ENCODE assay signal across 13 cellular contexts in genomic region chr2:37149626-37150322, GRCh38. TPM values are rescaled to one million over a fixed set of nuclear protein-coding genes. Genes with fewer than 3 reads are reported as not detected.
DNase-seq lines count a peak whose midpoint lies in the region; ATAC-seq, FAIRE-seq and TF ChIP-seq lines count a peak whose summit lies in the region.
"Had no signal": no experiment of that assay in that cellular context is flagged by ENCODE, and none has a peak within 500 bp of the region (broad histone marks: within the 10 kb centered on the region; RNA-seq: fewer than 3 reads in every experiment).

No MANE protein-coding gene starts in this region.

- no peaks in the 10 kb centered on the region for H3K9me3 ChIP-seq in PC-3 (ENCODE audit: low read length)
- no peaks in the 10 kb centered on the region for H3K9me3 ChIP-seq in endocrine pancreas (ENCODE audit: control insufficient read depth, low read length)
- no peaks in the 10 kb centered on the region for H3K9me3 ChIP-seq in kidney (ENCODE audit: control insufficient read depth in 1 of 2, low read length in 2 of 2)

- H4K20me1 ChIP-seq in PC-3 (ENCODE audit: low read length): 0 out of 2 replicates have a peak, but pooled peaks cover 7% of the 10 kb centered on the region

- H3K4me2 ChIP-seq in PC-3 (ENCODE audit: low read length): no peak overlapping the region

- POLR2A ChIA-PET in PC-3 (lab: Charles Lee; ENCODE audit: unreplicated experiment): no interaction called here

- no peaks in the 10 kb centered on the region for H3K9me2 ChIP-seq in PC-3 (replicated peaks; ENCODE audit: low read length)

- intact Hi-C loops in PC-3 (cut with micrococcal nuclease) (no loop called here), kidney (cut with DNase I) (no loop called here)

- H3K4me3 ChIP-seq in PC-3 (ENCODE audit: low read length) (no peak overlapping the region), endocrine pancreas (ENCODE audit: control insufficient read depth, insufficient read depth, low read length) (peak overlapping the region; percentile 7), kidney (ENCODE audit: low read length in 2 of 2) (no peak overlapping the region)
- H3K4me3 ChIP-seq: cardiac muscle cell had no signal

- H3K9me3 Mint-ChIP-seq in nephron progenitor cell: peaks cover 18% of the 10 kb centered on the region

- H3K27ac ChIP-seq in PC-3 (ENCODE audit: low read length) (no peak overlapping the region), kidney (ENCODE audit: low read depth in 2 of 2, low read length in 2 of 2) (no peak overlapping the region)
- H3K27ac ChIP-seq: cardiac muscle cell had no signal

- TF ChIP-seq POLR2A in GM12891 (IDR thresholded peaks at IDR 0.05; ENCODE audit: low read depth, low read length): no peak

- DNase-seq in GM12891 (ENCODE audit: insufficient read length, low spot score) (no peak), PC-3 (peak; percentile 16), nephron progenitor cell (no peak), OCI-M2 (lab: John Stamatoyannopoulos, UW; ENCODE audit: unreplicated experiment) (no peak), kidney (no peak), SK-N-DZ (ENCODE audit: low spot score) (no peak)
- DNase-seq in effector CD8-positive, alpha-beta T cell (lab: John Stamatoyannopoulos, UW): no peak
- DNase-seq: COR-L47, islet precursor cell, NCI-H2029 had no signal

- ATAC-seq in PC-3: peak; percentile 56

- peaks cover under 1% of the 10 kb centered on the region for H3K4me1 Mint-ChIP-seq in nephron progenitor cell

- no TSS peak for BruUV-seq in PC-3 (replicated peaks; lab: Mats Ljungman, UMichigan)

- CTCF ChIA-PET in PC-3 (lab: Charles Lee): no interaction called here

- H3F3A ChIP-seq in PC-3 (ENCODE audit: low read length, unreplicated experiment): no peaks in the 10 kb centered on the region

- no peaks in the 10 kb centered on the region for H3K27me3 ChIP-seq in PC-3 (ENCODE audit: low read length)
- H3K27me3 ChIP-seq in endocrine pancreas (ENCODE audit: control insufficient read depth, insufficient read depth, low read length): no peaks in the 10 kb centered on the region
- H3K27me3 ChIP-seq: cardiac muscle cell had no signal

- H3K27ac Mint-ChIP-seq in nephron progenitor cell: peak overlapping the region; percentile 18

- H3K9ac ChIP-seq in PC-3 (ENCODE audit: low read length): no peak overlapping the region
- no peak overlapping the region for H3K9ac ChIP-seq in endocrine pancreas (ENCODE audit: control insufficient read depth, insufficient read depth, low read length)
- no peak overlapping the region for H3K9ac ChIP-seq in kidney (ENCODE audit: low read length in 2 of 2)

- peaks cover 23% of the 10 kb centered on the region; the same call in 1 of the 2 replicates for H3K4me1 ChIP-seq in PC-3 (ENCODE audit: insufficient read depth, low read length)
- H3K4me1 ChIP-seq in endocrine pancreas (ENCODE audit: control insufficient read depth, insufficient read depth, low read length): peaks cover 14% of the 10 kb centered on the region
- no peaks in the 10 kb centered on the region for H3K4me1 ChIP-seq in kidney (ENCODE audit: control insufficient read depth in 1 of 2, insufficient read depth in 1 of 2, low read depth in 1 of 2, low read length in 2 of 2)

- no peak overlapping the region for H3K4me3 Mint-ChIP-seq in nephron progenitor cell

- H3K79me2 ChIP-seq in PC-3 (ENCODE audit: low read length): peaks cover 62% of the 10 kb centered on the region

- H2AFZ ChIP-seq in PC-3 (ENCODE audit: low read length): no peak overlapping the region

- TF ChIP-seq CTCF in PC-3 (conservative IDR thresholded peaks at IDR 0.05; ENCODE audit: low read depth, low read length) (no peak), nephron progenitor cell (IDR thresholded peaks at IDR 0.05) (no peak), kidney (IDR thresholded peaks at IDR 0.05; ENCODE audit: borderline replicate concordance, extremely low read depth, insufficient read depth) (no peak)

- FAIRE-seq in GM12891 (lab: Jason Lieb, UNC): peak; percentile 82
- no peak for FAIRE-seq in kidney (lab: Jason Lieb, UNC)

- H3K36me3 ChIP-seq in PC-3 (ENCODE audit: low read depth, low read length) (peaks cover 28% of the 10 kb centered on the region), endocrine pancreas (ENCODE audit: control insufficient read depth, insufficient read depth, low read length) (no peaks in the 10 kb centered on the region), kidney (ENCODE audit: control insufficient read depth in 1 of 2, insufficient read depth in 2 of 2, low read length in 2 of 2) (peaks cover 16 to 18% of the 10 kb centered on the region in 2 donors)

- H3K27me3 Mint-ChIP-seq in nephron progenitor cell (ENCODE audit: low read depth, poor library complexity): no peaks in the 10 kb centered on the region

- H3K36me3 Mint-ChIP-seq in nephron progenitor cell (ENCODE audit: low read depth): peaks cover 67% of the 10 kb centered on the region

TF ChIP-seq in GM12891, 5 proteins besides CTCF, POLR2A, EP300 and RAD21:
- no peak for TF ChIP-seq SPI1 (IDR thresholded peaks at IDR 0.05; ENCODE audit: low read depth, low read length)
- TF ChIP-seq PAX5 (IDR thresholded peaks at IDR 0.05; ENCODE audit: insufficient read depth, low read length, severe bottlenecking): no peak
- TF ChIP-seq POU2F2 (IDR thresholded peaks at IDR 0.05; ENCODE audit: low read depth, low read length): no peak
- TF ChIP-seq TAF1 (IDR thresholded peaks at IDR 0.05; ENCODE audit: low read depth, low read length): no peak
- TF ChIP-seq POLR2AphosphoS5 (IDR thresholded peaks at IDR 0.05; ENCODE audit: low read depth, low read length): no peak

RNA-seq across cellular contexts. Expression of gene EIF2AK2, which starts 7.0 kb away (rescaled TPM):
- 20.1 TPM for polyA plus RNA-seq in GM12891 (2012; ENCODE audit: low read depth, missing spikeins)
- 29.3 and 30.9 TPM in 2 replicates for total RNA-seq in PC-3 (2014; rRNA removed)
- total RNA-seq in kidney: 37.6 TPM
- polyA plus RNA-seq in kidney (ENCODE audit: insufficient read depth, low read depth, low replicate concordance): 6.4 TPM
- polyA plus RNA-seq in SK-N-DZ (2014; cell fraction: cytosol; rRNA removed): 6.5 and 10.7 TPM in 2 replicates
- 2.9 and 3.1 TPM in 2 replicates for polyA plus RNA-seq in SK-N-DZ (2014; cell fraction: nucleus; rRNA removed)

RNA-seq across cellular contexts. Expression of gene SULT6B1, which starts 38.7 kb away (rescaled TPM):
- not detected for polyA plus RNA-seq in GM12891 (2012; ENCODE audit: low read depth, missing spikeins)
- not detected in 2 replicates for total RNA-seq in PC-3 (2014; rRNA removed)
- total RNA-seq in kidney: not detected
- not detected for polyA plus RNA-seq in kidney (ENCODE audit: insufficient read depth, low read depth, low replicate concordance)
- polyA plus RNA-seq in SK-N-DZ (2014; cell fraction: cytosol; rRNA removed): not detected in 2 replicates
- polyA plus RNA-seq in SK-N-DZ (2014; cell fraction: nucleus; rRNA removed): not detected in 2 replicates
- total RNA-seq: cardiac muscle cell; T-helper 2 cell treated with Interferon-gamma antibody and Interleukin-4, amounts not matched to agents 100 ng/mL and 5 ng/mL, for 36 hours had no signal
- polyA plus RNA-seq: cardiac muscle cell had no signal

RNA-seq across cellular contexts. Expression of gene CEBPZOS, which starts 46.5 kb away (rescaled TPM):
- polyA plus RNA-seq in GM12891 (2012; ENCODE audit: low read depth, missing spikeins): 30.8 TPM
- total RNA-seq in PC-3 (2014; rRNA removed): 30.8 and 43.8 TPM in 2 replicates
- total RNA-seq in kidney: 38.3 TPM
- polyA plus RNA-seq in kidney (ENCODE audit: insufficient read depth, low read depth, low replicate concordance): 60.7 TPM
- 19.5 and 25.3 TPM in 2 replicates for polyA plus RNA-seq in SK-N-DZ (2014; cell fraction: cytosol; rRNA removed)
- 13.6 and 14.8 TPM in 2 replicates for polyA plus RNA-seq in SK-N-DZ (2014; cell fraction: nucleus; rRNA removed)
